Comparison of ENCODE assay signal across 8 cellular contexts in genomic region chr16:67848118-67848517, GRCh38. TPM values are rescaled to one million over a fixed set of nuclear protein-coding genes. Genes with fewer than 3 reads are reported as not detected.
DNase-seq lines count a peak whose midpoint lies in the region; TF ChIP-seq lines count a peak whose summit lies in the region.

No MANE protein-coding gene starts in this region.

- H3K27me3 Mint-ChIP-seq in neural crest cell (ENCODE audit: low read depth): no peaks in the 10 kb centered on the region

- H3K27ac ChIP-seq in C4-2B: peak overlapping the region; percentile 95
- H3K27ac ChIP-seq in effector memory CD4-positive, alpha-beta T cell (ENCODE audit: insufficient read depth, low read length, poor library complexity, severe bottlenecking): no peak overlapping the region
- peak overlapping the region in 1 of 2 donors; percentile 94 for H3K27ac ChIP-seq in uterus

- intact Hi-C loops in uterus (cut with DNase I; ENCODE audit: low total_unique reads): no loop called here

- TF ChIP-seq CTCF in C4-2B (conservative IDR thresholded peaks at IDR 0.05) (no peak), NB4 (IDR thresholded peaks at IDR 0.05; ENCODE audit: low read depth, low read length) (no peak), neural crest cell (conservative IDR thresholded peaks at IDR 0.05) (no peak), uterus (IDR thresholded peaks at IDR 0.05) (no peak)

- H3K36me3 Mint-ChIP-seq in neural crest cell (ENCODE audit: low read depth): no peaks in the 10 kb centered on the region

- DNase-seq in NB4 (ENCODE audit: low read depth) (no peak), neural crest cell (ENCODE audit: low read depth, low spot score) (no peak), amygdala (lab: John Stamatoyannopoulos, UW) (no peak), NCI-H128 (lab: John Stamatoyannopoulos, UW; ENCODE audit: unreplicated experiment) (no peak), uterus (no peak), NCI-H69 (lab: John Stamatoyannopoulos, UW) (no peak)
- no peak for DNase-seq in effector memory CD4-positive, alpha-beta T cell

- TF ChIP-seq POLR2A in NB4 (IDR thresholded peaks at IDR 0.05; ENCODE audit: extremely low read depth, insufficient read length) (no peak), uterus (IDR thresholded peaks at IDR 0.05) (no peak)

- peaks cover 38% of the 10 kb centered on the region for H3K4me1 ChIP-seq in effector memory CD4-positive, alpha-beta T cell (ENCODE audit: control insufficient read depth, insufficient read depth, low read length, poor library complexity, severe bottlenecking)
- peaks cover 9 to 28% of the 10 kb centered on the region in 2 donors for H3K4me1 ChIP-seq in uterus

- H3K4me3 Mint-ChIP-seq in neural crest cell: peak overlapping the region; percentile 98

- H3K27me3 ChIP-seq in effector memory CD4-positive, alpha-beta T cell (replicated peaks; ENCODE audit: control insufficient read depth, insufficient read depth, low read length, poor library complexity, severe bottlenecking): no peaks in the 10 kb centered on the region
- H3K27me3 ChIP-seq in uterus: no peaks in the 10 kb centered on the region

- no peaks in the 10 kb centered on the region for H3K36me3 ChIP-seq in effector memory CD4-positive, alpha-beta T cell (ENCODE audit: control insufficient read depth, insufficient read depth, low read length)
- no peaks in the 10 kb centered on the region for H3K36me3 ChIP-seq in uterus

- H3K27ac Mint-ChIP-seq in neural crest cell (ENCODE audit: unreplicated experiment): no peak overlapping the region

- peak overlapping the region; percentile 84 for H3K4me3 ChIP-seq in NB4 (ENCODE audit: low read depth, low read length)
- H3K4me3 ChIP-seq in effector memory CD4-positive, alpha-beta T cell (ENCODE audit: insufficient read depth, low read depth, low read length, poor library complexity, severe bottlenecking): peak overlapping the region; percentile 90
- peak overlapping the region in 1 of 2 donors; percentile 84 for H3K4me3 ChIP-seq in uterus

- no peaks in the 10 kb centered on the region for H3K9me3 Mint-ChIP-seq in neural crest cell

- no peaks in the 10 kb centered on the region for H3K9me3 ChIP-seq in effector memory CD4-positive, alpha-beta T cell (ENCODE audit: control insufficient read depth, low read length)
- no peaks in the 10 kb centered on the region for H3K9me3 ChIP-seq in uterus

- peaks cover 41% of the 10 kb centered on the region for H3K4me1 Mint-ChIP-seq in neural crest cell

RNA-seq across cellular contexts. Expression of gene CENPT, which starts 0.6 kb away (rescaled TPM):
- total RNA-seq in neural crest cell (78.2 and 83.5 TPM in 2 replicates), uterus (10 to 100 TPM; 29.4 to 70.2 (median 52.8) TPM)

RNA-seq across cellular contexts. Expression of gene NUTF2, which starts 1.4 kb away (rescaled TPM):
- 185 and 191 TPM in 2 replicates for total RNA-seq in neural crest cell
- 10 to 100 TPM; 43.8 to 76.1 (median 65.4) TPM for total RNA-seq in uterus

RNA-seq across cellular contexts. Expression of gene THAP11, which starts 6.0 kb away (rescaled TPM):
- total RNA-seq in neural crest cell: 46.2 and 46.7 TPM in 2 replicates
- 100 to 1,000 TPM in 1 of 4 donors, 10 to 100 TPM in 3; 43.3 to 105 (median 57.6) TPM for total RNA-seq in uterus

RNA-seq across cellular contexts. Expression of gene EDC4, which starts 24.7 kb away (rescaled TPM):
- total RNA-seq in neural crest cell (100 and 101 TPM in 2 replicates), uterus (10 to 100 TPM; 19.4 to 63.7 (median 50.7) TPM)

RNA-seq across cellular contexts. Expression of gene NRN1L, which starts 36.6 kb away (rescaled TPM):
- total RNA-seq in neural crest cell: 1.0 TPM in 1 of 2 replicates, not detected in the other
- 1 to 10 TPM in 1 of 4 donors, not detected in 3; 2.1 TPM for total RNA-seq in uterus
